Comparison of ENCODE assay signal across 1 cellular context in the genomic region with DNA sequence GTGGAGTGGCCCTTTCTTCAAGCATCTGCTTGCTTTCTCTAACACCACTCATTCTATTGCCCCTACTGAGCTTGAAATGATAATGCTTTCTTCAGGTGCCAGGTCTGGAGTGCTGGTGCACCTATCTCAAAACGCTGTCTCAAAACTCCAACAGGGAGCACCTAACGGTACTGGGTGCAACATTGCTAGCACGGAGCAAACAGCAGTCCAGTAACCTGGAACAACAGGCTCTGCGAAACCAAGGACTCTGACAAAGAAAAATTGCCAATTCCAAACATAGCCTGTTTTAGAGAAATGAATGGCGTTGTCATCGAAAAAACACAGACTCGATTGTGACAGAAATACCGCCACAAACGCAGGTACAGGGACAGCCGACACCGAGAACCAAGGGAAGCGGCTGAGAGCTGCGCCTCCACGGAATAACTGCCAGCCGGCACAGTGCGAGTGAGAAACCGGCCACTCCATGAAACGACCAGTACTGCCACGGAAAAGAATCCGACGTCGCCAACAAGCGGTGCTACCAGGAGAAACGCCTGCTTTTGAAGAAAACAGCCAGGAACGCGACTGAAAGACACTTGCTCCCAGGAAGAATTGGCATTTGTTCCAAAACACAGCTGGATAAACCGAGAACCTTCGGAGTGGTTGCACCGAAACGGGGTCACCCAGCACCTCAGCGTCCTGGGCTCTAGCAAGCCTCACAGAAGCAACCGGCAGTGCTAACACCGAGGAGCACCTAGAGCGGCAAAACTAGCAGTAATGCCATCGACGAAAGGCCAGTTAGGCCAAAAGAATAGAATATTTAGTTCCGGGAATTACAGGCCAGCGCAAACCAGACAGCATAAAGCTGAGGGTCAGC.
TF ChIP-seq lines count a peak whose summit lies in the region.

No MANE protein-coding gene starts in this region.

TF ChIP-seq in GM23338, 12 proteins besides CTCF, POLR2A, EP300 and RAD21 (continued from another document):
- TF ChIP-seq ZNF462 (CRISPR knock-in tag; IDR thresholded peaks at IDR 0.05) (no peak), ZNF331 (CRISPR knock-in tag; IDR thresholded peaks at IDR 0.05; ENCODE audit: low read depth) (no peak)
TF ChIP-seq in GM23338: peak in this region for 1.
